Comparison of ENCODE assay signal across 26 cellular contexts in genomic region chr21:38392722-38393121, GRCh38.
"Had no signal": no experiment of that assay in that cellular context is flagged by ENCODE, and none has a peak within 500 bp of the region (broad histone marks: within the 10 kb centered on the region; RNA-seq: fewer than 3 reads in every experiment).

No MANE protein-coding gene starts in this region.

- ATAC-seq: esophagus mucosa; foreskin keratinocyte; gastroesophageal sphincter; heart left ventricle; left lobe of liver; naive thymus-derived CD4-positive, alpha-beta T cell; psoas muscle; right cardiac atrium; stimulated activated effector memory CD8-positive, alpha-beta T cell treated with anti-CD3 and anti-CD28 coated beads, Interleukin-12 subunit alpha, Interleukin-12 subunit beta, amount 100 ng/mL, for 72 hours had no signal

- H3K4me1 ChIP-seq: foreskin keratinocyte, gastroesophageal sphincter, psoas muscle, stomach, testis had no signal

- H3K4me3 ChIP-seq: dorsolateral prefrontal cortex, gastroesophageal sphincter, heart left ventricle, hepatocyte, ovary, psoas muscle, smooth muscle cell, stomach, testis, tibial artery had no signal

- H3K36me3 ChIP-seq: gastroesophageal sphincter, ovary, stomach had no signal

- H3K27me3 ChIP-seq: heart left ventricle, hepatocyte, ovary, stomach, testis, tibial artery had no signal

- H3K27ac ChIP-seq: dorsolateral prefrontal cortex, epithelial cell of prostate, foreskin keratinocyte, gastroesophageal sphincter, heart left ventricle, hepatocyte, ovary, psoas muscle, stomach, testis, tibial artery had no signal

- H3K9me3 ChIP-seq: gastroesophageal sphincter, heart left ventricle, ovary, psoas muscle, stomach, testis, tibial artery had no signal

- DNase-seq: dorsolateral prefrontal cortex; effector CD4-positive, alpha-beta T cell; foreskin keratinocyte; heart left ventricle; kidney; mesenchymal stem cell; naive thymus-derived CD4-positive, alpha-beta T cell; nephron progenitor cell; occipital lobe; ovary; posterior cingulate gyrus; psoas muscle; right cardiac atrium; stimulated activated CD4-positive, alpha-beta T cell treated with anti-CD3 and anti-CD28 coated beads, Interleukin-2, amount 100 ng/mL, for 24 hours; stimulated activated CD4-positive, alpha-beta T cell treated with anti-CD3 and anti-CD28 coated beads, Interleukin-4, amount 100 ng/mL, for 24 hours; stimulated activated naive CD4-positive, alpha-beta T cell treated with Interleukin-2 at 50 U/mL for 16 hours; stomach; testis; tibial artery had no signal
